Comparison of ENCODE assay signal across 36 cellular contexts in the genomic region with DNA sequence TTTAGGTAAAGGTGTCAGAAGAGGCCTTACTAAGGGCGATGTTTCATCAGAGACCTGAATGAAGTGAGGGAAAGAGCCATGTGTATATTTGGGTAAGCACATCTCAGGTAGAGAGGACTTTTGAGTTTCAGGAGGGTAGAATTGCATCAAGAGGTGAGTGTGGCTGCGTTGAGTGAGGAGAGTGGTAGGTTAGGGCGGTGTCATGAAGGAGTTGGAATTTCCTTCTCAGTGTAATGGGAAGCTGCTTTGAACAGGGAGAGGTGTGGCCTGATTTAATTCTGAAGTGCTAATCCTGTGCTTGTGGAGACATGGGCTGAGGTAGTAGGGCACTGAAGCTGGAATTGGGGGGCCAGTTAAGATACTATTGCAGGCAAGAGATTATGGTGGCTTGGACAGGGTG.
"Had no signal": no experiment of that assay in that cellular context is flagged by ENCODE, and none has a peak within 500 bp of the region (broad histone marks: within the 10 kb centered on the region; RNA-seq: fewer than 3 reads in every experiment).

No MANE protein-coding gene starts in this region.

- H3K4me1 ChIP-seq: ascending aorta, Peyer's patch had no signal

- DNase-seq: activated CD4-positive, alpha-beta memory T cell treated with anti-CD3 and anti-CD28 coated beads, Interleukin-2, amount 10 ng/mL, durations not matched to agents 7 days and 5 days; activated CD4-positive, alpha-beta T cell treated with anti-CD3 and anti-CD28 coated beads for 1 hour; activated CD4-positive, alpha-beta T cell treated with anti-CD3 and anti-CD28 coated beads for 48 hours; activated CD4-positive, CD25-positive, alpha-beta regulatory T cell; activated CD8-positive, alpha-beta memory T cell treated with anti-CD3 and anti-CD28 coated beads for 24 hours; activated CD8-positive, alpha-beta memory T cell treated with anti-CD3 and anti-CD28 coated beads, Interleukin-2, amount 10 ng/mL, durations not matched to agents 7 days and 5 days; activated CD8-positive, alpha-beta memory T cell treated with anti-CD3 and anti-CD28 coated beads, Interleukin-2, amount 50 U/mL, for 48 hours; activated effector memory CD4-positive, alpha-beta T cell treated with Interleukin-2 at 50 U/mL for 16 hours; activated naive CD4-positive, alpha-beta T cell; activated naive CD4-positive, alpha-beta T cell treated with anti-CD3 and anti-CD28 coated beads, Interleukin-2, amount 50 U/mL, for 16 hours; activated naive CD8-positive, alpha-beta T cell treated with anti-CD3 and anti-CD28 coated beads, Interleukin-2, amount 10 ng/mL, durations not matched to agents 7 days and 5 days; activated T-cell treated with anti-CD3 and anti-CD28 coated beads, Interleukin-2, amount 50 U/mL, for 48 hours; amygdala; MM.1S; MV-4-11; NCI-H1092; NCI-H146; NCI-H187; NCI-H2029 treated with DMSO at 0.1 percent for 48 hours; NCI-H2107; NCI-H226; NCI-H446 treated with DMSO at 0.1 percent for 48 hours; NCI-H526; NCI-H748 treated with DMSO at 0.1 percent for 48 hours; NK-92 treated with Interleukin-12 subunit alpha and Interleukin-12 subunit beta, amount 100 ng/mL, for 24 hours; PC-3; Peyer's patch; RPMI8226; SIG-M5; T-cell; T-helper 17 cell; T1000; WERI-Rb-1 had no signal

- H3K27me3 ChIP-seq: ascending aorta, Peyer's patch had no signal

- H3K4me3 ChIP-seq: ascending aorta, Peyer's patch had no signal

- H3K4me2 ChIP-seq: KMS-11 had no signal

- H3K27ac ChIP-seq: ascending aorta, KMS-11, Peyer's patch, WERI-Rb-1 had no signal

- ATAC-seq: activated CD8-positive, alpha-beta memory T cell treated with anti-CD3 and anti-CD28 coated beads, Interleukin-2, amount 10 ng/mL, durations not matched to agents 7 days and 5 days; PC-3; SK-N-SH treated with all-trans-retinoic acid at 6 μM for 48 hours; T-cell; T-helper 17 cell had no signal

- H3K9ac ChIP-seq: KMS-11 had no signal

- H3K9me3 ChIP-seq: ascending aorta, Peyer's patch had no signal
